Comparison of ENCODE assay signal across 8 cellular contexts in genomic region chr2:88671786-88672427, GRCh38. TPM values are rescaled to one million over a fixed set of nuclear protein-coding genes. Genes with fewer than 3 reads are reported as not detected.
A peak's percentile ranks its signal among the peaks of the same experiment; 100 is the strongest.
DNase-seq lines count a peak whose midpoint lies in the region; ATAC-seq and TF ChIP-seq lines count a peak whose summit lies in the region.

No MANE protein-coding gene starts in this region.

- CTCF ChIA-PET in AG04450 (lab: Charles Lee) = interaction anchor here (0.6 to 10.6 kb wide), 32 partner anchors 8 to 122 kb away, joined by 3 to 294 read pairs (median 4); partner anchors contain the start of gene EIF2AK3

- intact Hi-C loops in dorsolateral prefrontal cortex (cut with DNase I) = loop anchor here in 1 of 2 donors (5.0 kb wide), 1 partner anchor 80 kb away; no protein-coding TSS in a partner anchor

- H3K9me3 ChIP-seq in AG04450 (ENCODE audit: control insufficient read depth, insufficient read depth, low read length) = no peaks in the 10 kb centered on the region

- DNase-seq in AG04450 (ENCODE audit: low read depth, low spot score) = no peak
- peak; percentile 31 for DNase-seq in GM06990 (ENCODE audit: extremely low read depth, insufficient read length)
- DNase-seq in KBM-7 = peak; percentile 64
- peak; percentile 80 for DNase-seq in RKO (ENCODE audit: low spot score)
- DNase-seq in dorsolateral prefrontal cortex = peak in 1 of 10 donors; percentile 4
- DNase-seq in midbrain (lab: John Stamatoyannopoulos, UW) = peak; percentile 33
- DNase-seq in effector CD4-positive, alpha-beta T cell = no peak

- no peaks in the 10 kb centered on the region for H3K36me3 ChIP-seq in GM06990 (ENCODE audit: control insufficient read depth, insufficient read depth, low read length)

- TF ChIP-seq CTCF in AG04450 (IDR thresholded peaks at IDR 0.05; ENCODE audit: low read depth, low read length) = peak; percentile 91
- peak; percentile 85 for TF ChIP-seq CTCF in GM06990 (IDR thresholded peaks at IDR 0.05; ENCODE audit: insufficient read depth, low read length, poor library complexity, severe bottlenecking)
- TF ChIP-seq CTCF in dorsolateral prefrontal cortex (IDR thresholded peaks at IDR 0.05 in 54 of 56, conservative IDR thresholded peaks at IDR 0.05 in 2 of 56; ENCODE audit: low read depth in 1 of 56, partially characterized antibody in 56 of 56) = peak; percentile 69 to 91 (median 86)

- H3K4me3 ChIP-seq in AG04450 (ENCODE audit: low read depth, low read length) = no peak overlapping the region
- no peak overlapping the region for H3K4me3 ChIP-seq in GM06990 (replicated peaks; ENCODE audit: low read depth, low read length)
- H3K4me3 ChIP-seq in dorsolateral prefrontal cortex = peak overlapping the region in 2 of 59 donors; percentile 5 to 30

- no peak for ATAC-seq in GM18519 (IDR thresholded peaks at IDR 0.05; ENCODE audit: low FRiP score, unreplicated experiment)

- peaks cover 12% of the 10 kb centered on the region for H3K27me3 ChIP-seq in AG04450 (ENCODE audit: control insufficient read depth, insufficient read depth, low read length)
- no peaks in the 10 kb centered on the region for H3K27me3 ChIP-seq in GM06990 (replicated peaks; ENCODE audit: control insufficient read depth, insufficient read depth, low read length)
- H3K27me3 ChIP-seq in dorsolateral prefrontal cortex = no peaks in the 10 kb centered on the region

- in situ Hi-C loops in KBM-7 (cut with MboI; ENCODE audit: low pct_unique_long_range_greater_than_20kb, low sequenced_read_pairs) = no loop called here

- H3K27ac ChIP-seq in AG04450 (ENCODE audit: low read depth, low read length) = no peak overlapping the region
- no peak overlapping the region for H3K27ac ChIP-seq in dorsolateral prefrontal cortex

- POLR2A ChIA-PET in AG04450 (lab: Yijun Ruan, JAX) = no interaction called here

RNA-seq across cellular contexts. Expression of gene RPIA, which starts 19.6 kb away (rescaled TPM):
- polyA plus RNA-seq in AG04450 (2011; rRNA removed) = 9.4 and 10.9 TPM in 2 replicates
- polyA minus RNA-seq in AG04450 (2011; rRNA and poly(A)+ RNA removed) = 6.3 and 6.4 TPM in 2 replicates
- 10 to 100 TPM in 3 of 120 experiments, 1 to 10 TPM in 117; 4.3 to 10.6 (median 7.1) TPM for total RNA-seq in dorsolateral prefrontal cortex

RNA-seq across cellular contexts. Expression of gene EIF2AK3, which starts 44.6 kb away (rescaled TPM):
- 11.2 and 16.3 TPM in 2 replicates for polyA plus RNA-seq in AG04450 (2011; rRNA removed)
- 11.3 and 18.1 TPM in 2 replicates for polyA minus RNA-seq in AG04450 (2011; rRNA and poly(A)+ RNA removed)
- 10 to 100 TPM; 10.0 to 25.9 (median 17.4) TPM for total RNA-seq in dorsolateral prefrontal cortex

Comparison
In these comparisons a context has a peak if more than half of its experiments do, and no peak if none do; other contexts are left out.
1. DNase-seq: peak in GM06990 (single experiment), KBM-7 (single experiment), RKO (single experiment) and midbrain (single experiment); none in AG04450 (single experiment) and effector CD4-positive, alpha-beta T cell (single experiment).
2. Peak in every context shown above with its lines, with median percentiles within 50 percentile points of each other: CTCF ChIP-seq.